Comparison of ENCODE assay signal across 1 cellular context in genomic region chr15:53534105-53534839, GRCh38.
TF ChIP-seq lines count a peak whose summit lies in the region.

No MANE protein-coding gene starts in this region.

TF ChIP-seq in liver, 16 proteins besides CTCF, POLR2A, EP300 and RAD21 (continued from another document):
- TF ChIP-seq REST (IDR thresholded peaks at IDR 0.05) (peak; percentile 75), NR2F2 (IDR thresholded peaks at IDR 0.05) (no peak), JUND (IDR thresholded peaks at IDR 0.05) (peak; percentile 72 to 89), SP1 (IDR thresholded peaks at IDR 0.05) (no peak), TAF1 (conservative IDR thresholded peaks at IDR 0.05) (no peak), ATF3 (IDR thresholded peaks at IDR 0.05) (peak; percentile 56), ZBTB33 (IDR thresholded peaks at IDR 0.05) (peak; percentile 63)
